Comparison of ENCODE assay signal across 6 cellular contexts in the genomic region with DNA sequence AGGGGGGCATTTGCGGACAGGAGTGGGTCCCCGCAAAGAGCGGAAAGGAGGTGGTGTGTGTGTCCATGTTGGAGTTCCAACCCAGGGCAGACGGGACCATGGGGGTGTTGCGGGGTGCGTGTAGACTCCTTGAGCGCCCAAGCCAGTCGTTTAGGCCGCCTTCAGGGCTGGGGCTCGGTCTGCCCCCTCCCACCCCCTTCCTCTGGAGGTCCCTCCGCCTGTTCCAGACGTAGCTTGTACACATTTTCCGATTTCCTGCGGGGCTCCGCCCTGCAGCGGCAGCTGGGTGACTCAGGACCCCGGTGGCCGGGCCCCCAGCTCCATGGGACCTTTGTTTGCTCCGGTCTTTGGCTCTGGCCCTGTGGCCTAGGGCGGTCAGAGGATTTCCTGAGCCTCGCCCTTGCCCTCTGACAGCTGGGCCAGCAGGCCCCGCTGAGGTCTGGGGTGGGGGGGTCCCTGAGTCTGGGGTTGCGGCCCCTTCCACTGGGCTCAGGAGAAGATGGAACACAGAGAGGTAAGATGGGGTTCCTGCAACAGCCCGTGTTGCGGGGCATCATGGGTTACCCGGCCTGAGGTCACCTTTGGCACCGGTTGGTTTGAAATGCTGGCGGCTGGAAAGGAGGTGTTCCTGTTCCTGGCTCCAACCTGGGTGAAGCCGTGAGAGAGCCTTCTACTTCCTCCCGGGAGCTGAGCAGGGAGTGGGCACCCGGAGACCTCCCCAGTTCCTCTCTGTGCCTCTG. TPM values are rescaled to one million over a fixed set of nuclear protein-coding genes. Genes with fewer than 3 reads are reported as not detected.
DNase-seq lines count a peak whose midpoint lies in the region; ATAC-seq and TF ChIP-seq lines count a peak whose summit lies in the region.

No MANE protein-coding gene starts in this region.

- intact Hi-C loops in left cardiac atrium (cut with DNase I), result no loop called here

- no peaks in the 10 kb centered on the region for H3K9me3 Mint-ChIP-seq in activated CD4-positive, alpha-beta T cell treated with anti-CD3 and anti-CD28 coated beads, Interleukin-2, amount 10 ng/mL, durations not matched to agents 7 days and 5 days

- H3K27ac Mint-ChIP-seq in activated CD4-positive, alpha-beta T cell treated with anti-CD3 and anti-CD28 coated beads, Interleukin-2, amount 10 ng/mL, durations not matched to agents 7 days and 5 days, result peak overlapping the region; percentile 86

- no peaks in the 10 kb centered on the region for H3K27me3 Mint-ChIP-seq in activated CD4-positive, alpha-beta T cell treated with anti-CD3 and anti-CD28 coated beads, Interleukin-2, amount 10 ng/mL, durations not matched to agents 7 days and 5 days

- H3K27me3 ChIP-seq in thoracic aorta (replicated peaks; ENCODE audit: insufficient read depth), result no peaks in the 10 kb centered on the region

- POLR2A ChIA-PET in activated CD4-positive, alpha-beta T cell treated with anti-CD3 and anti-CD28 coated beads, Interleukin-2, amount 10 ng/mL, durations not matched to agents 7 days and 5 days (lab: Charles Lee), result no interaction called here

- H3K4me1 Mint-ChIP-seq in activated CD4-positive, alpha-beta T cell treated with anti-CD3 and anti-CD28 coated beads, Interleukin-2, amount 10 ng/mL, durations not matched to agents 7 days and 5 days, result peaks cover 16% of the 10 kb centered on the region

- ATAC-seq in left cardiac atrium, result peak; percentile 25 to 58
- no peak for ATAC-seq in thoracic aorta (ENCODE audit: insufficient number of reproducible peaks, low FRiP score, low read depth)
- no peak for ATAC-seq in HG03045 (IDR thresholded peaks at IDR 0.05; ENCODE audit: unreplicated experiment)

- H3K9me3 ChIP-seq in thoracic aorta, result no peaks in the 10 kb centered on the region

- peaks cover 1% of the 10 kb centered on the region for H3K36me3 Mint-ChIP-seq in activated CD4-positive, alpha-beta T cell treated with anti-CD3 and anti-CD28 coated beads, Interleukin-2, amount 10 ng/mL, durations not matched to agents 7 days and 5 days (ENCODE audit: low read depth)

- no peak for TF ChIP-seq CTCF in thoracic aorta (IDR thresholded peaks at IDR 0.05)

- CTCF ChIA-PET in activated CD4-positive, alpha-beta T cell treated with anti-CD3 and anti-CD28 coated beads, Interleukin-2, amount 10 ng/mL, durations not matched to agents 7 days and 5 days (lab: Charles Lee), result interaction anchor here (1.0 to 1.7 kb wide), 6 partner anchors 8 to 363 kb away, joined by 3 to 6 read pairs (median 3); partner anchors contain the start of gene ENDOG

- H3K4me3 Mint-ChIP-seq in activated CD4-positive, alpha-beta T cell treated with anti-CD3 and anti-CD28 coated beads, Interleukin-2, amount 10 ng/mL, durations not matched to agents 7 days and 5 days, result peak overlapping the region; percentile 76

- DNase-seq in activated CD4-positive, alpha-beta T cell treated with anti-CD3 and anti-CD28 coated beads, Interleukin-2, amount 10 ng/mL, durations not matched to agents 7 days and 5 days, result no peak
- no peak for DNase-seq in activated CD4-positive, alpha-beta T cell treated with anti-CD3 and anti-CD28 coated beads for 1 hour
- DNase-seq in left cardiac atrium (peak; percentile 87), thoracic aorta (ENCODE audit: low spot score) (no peak)
- DNase-seq in activated CD4-positive, CD25-positive, alpha-beta regulatory T cell (lab: John Stamatoyannopoulos, UW), result no peak

- H3K4me1 ChIP-seq in thoracic aorta (ENCODE audit: control insufficient read depth in 1 of 2, low read depth in 2 of 2), result peaks cover 0 to 8% of the 10 kb centered on the region in 2 donors

- H3K36me3 ChIP-seq in thoracic aorta, result no peaks in the 10 kb centered on the region

- no peak overlapping the region for H3K27ac ChIP-seq in thoracic aorta

- peak overlapping the region; percentile 85 for H3K4me3 ChIP-seq in thoracic aorta

RNA-seq across cellular contexts. Expression of gene PKN3, which starts 1.5 kb away (rescaled TPM):
- total RNA-seq in activated CD4-positive, alpha-beta T cell treated with anti-CD3 and anti-CD28 coated beads, Interleukin-2, amount 10 ng/mL, durations not matched to agents 7 days and 5 days, result 1 to 10 TPM; 8.2 to 9.1 TPM
- total RNA-seq in left cardiac atrium (10 to 100 TPM in 1 of 2 donors, 1 to 10 TPM in 1; 6.2 to 11.2 TPM), thoracic aorta (1 to 10 TPM; 4.4 to 4.7 TPM)

RNA-seq across cellular contexts. Expression of gene SET, which starts 14.8 kb away (rescaled TPM):
- 100 to 1,000 TPM; 476 to 482 TPM for total RNA-seq in activated CD4-positive, alpha-beta T cell treated with anti-CD3 and anti-CD28 coated beads, Interleukin-2, amount 10 ng/mL, durations not matched to agents 7 days and 5 days
- 100 to 1,000 TPM; 158 to 191 TPM for total RNA-seq in left cardiac atrium
- 100 to 1,000 TPM in 1 of 2 donors, 10 to 100 TPM in 1; 83.3 to 201 TPM for total RNA-seq in thoracic aorta

RNA-seq across cellular contexts. Expression of gene ZDHHC12, which starts 20.1 kb away (rescaled TPM):
- 10 to 100 TPM; 86.3 to 91.5 TPM for total RNA-seq in activated CD4-positive, alpha-beta T cell treated with anti-CD3 and anti-CD28 coated beads, Interleukin-2, amount 10 ng/mL, durations not matched to agents 7 days and 5 days
- total RNA-seq in left cardiac atrium (10 to 100 TPM in 1 of 2 donors, 1 to 10 TPM in 1; 8.3 to 13.8 TPM), thoracic aorta (10 to 100 TPM; 37.0 to 70.3 TPM)

RNA-seq across cellular contexts. Expression of gene DYNC2I2, which starts 47.1 kb away (rescaled TPM):
- 10 to 100 TPM; 60.6 to 68.3 TPM for total RNA-seq in activated CD4-positive, alpha-beta T cell treated with anti-CD3 and anti-CD28 coated beads, Interleukin-2, amount 10 ng/mL, durations not matched to agents 7 days and 5 days
- total RNA-seq in left cardiac atrium, result 10 to 100 TPM; 12.8 to 20.3 TPM
- total RNA-seq in thoracic aorta, result 10 to 100 TPM; 30.8 to 43.9 TPM

Comparison
In these comparisons a context has a peak if more than half of its experiments do, and no peak if none do; other contexts are left out.
1. ATAC-seq: peak in left cardiac atrium (2 of 2); none in thoracic aorta (single experiment) and HG03045 (single experiment).